Comparison of ENCODE assay signal across 1 cellular context in the genomic region with DNA sequence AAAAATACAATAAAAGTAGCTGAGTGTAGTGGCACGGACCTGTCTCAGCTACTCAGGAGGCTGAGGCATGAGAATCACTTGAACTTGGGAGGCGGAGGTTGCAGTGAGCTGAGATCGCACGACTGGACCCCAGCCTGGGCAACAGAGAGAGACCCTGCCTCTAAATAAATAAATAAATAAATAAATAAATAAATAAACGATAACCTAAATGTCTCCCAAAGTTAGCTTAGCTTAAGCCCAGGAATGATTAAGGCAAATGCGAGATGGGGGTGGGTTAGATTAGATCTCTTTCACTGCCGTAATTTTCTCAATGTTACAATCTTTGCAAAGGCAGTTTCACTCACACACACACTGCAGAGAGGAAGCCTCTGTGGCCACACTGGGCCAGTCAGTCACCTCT.
TF ChIP-seq lines count a peak whose summit lies in the region.

No MANE protein-coding gene starts in this region.

TF ChIP-seq in WTC11, 78 proteins besides CTCF, POLR2A, EP300 and RAD21 (continued from another document):
- TF ChIP-seq, protein P1, sequence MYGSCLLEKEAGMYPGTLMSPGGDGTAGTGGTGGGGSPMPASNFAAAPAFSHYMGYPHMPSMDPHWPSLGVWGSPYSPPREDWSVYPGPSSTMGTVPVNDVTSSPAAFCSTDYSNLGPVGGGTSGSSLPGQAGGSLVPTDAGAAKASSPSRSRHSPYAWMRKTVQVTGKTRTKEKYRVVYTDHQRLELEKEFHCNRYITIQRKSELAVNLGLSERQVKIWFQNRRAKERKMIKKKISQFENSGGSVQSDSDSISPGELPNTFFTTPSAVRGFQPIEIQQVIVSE (CRISPR knock-in tag; IDR thresholded peaks at IDR 0.05; ENCODE audit: borderline replicate concordance), result no peak
- no peak for TF ChIP-seq ZNF416 (CRISPR knock-in tag; IDR thresholded peaks at IDR 0.05)
- TF ChIP-seq NR3C1 (CRISPR knock-in tag; conservative IDR thresholded peaks at IDR 0.05; ENCODE audit: low read depth), result no peak
- TF ChIP-seq, protein P2, sequence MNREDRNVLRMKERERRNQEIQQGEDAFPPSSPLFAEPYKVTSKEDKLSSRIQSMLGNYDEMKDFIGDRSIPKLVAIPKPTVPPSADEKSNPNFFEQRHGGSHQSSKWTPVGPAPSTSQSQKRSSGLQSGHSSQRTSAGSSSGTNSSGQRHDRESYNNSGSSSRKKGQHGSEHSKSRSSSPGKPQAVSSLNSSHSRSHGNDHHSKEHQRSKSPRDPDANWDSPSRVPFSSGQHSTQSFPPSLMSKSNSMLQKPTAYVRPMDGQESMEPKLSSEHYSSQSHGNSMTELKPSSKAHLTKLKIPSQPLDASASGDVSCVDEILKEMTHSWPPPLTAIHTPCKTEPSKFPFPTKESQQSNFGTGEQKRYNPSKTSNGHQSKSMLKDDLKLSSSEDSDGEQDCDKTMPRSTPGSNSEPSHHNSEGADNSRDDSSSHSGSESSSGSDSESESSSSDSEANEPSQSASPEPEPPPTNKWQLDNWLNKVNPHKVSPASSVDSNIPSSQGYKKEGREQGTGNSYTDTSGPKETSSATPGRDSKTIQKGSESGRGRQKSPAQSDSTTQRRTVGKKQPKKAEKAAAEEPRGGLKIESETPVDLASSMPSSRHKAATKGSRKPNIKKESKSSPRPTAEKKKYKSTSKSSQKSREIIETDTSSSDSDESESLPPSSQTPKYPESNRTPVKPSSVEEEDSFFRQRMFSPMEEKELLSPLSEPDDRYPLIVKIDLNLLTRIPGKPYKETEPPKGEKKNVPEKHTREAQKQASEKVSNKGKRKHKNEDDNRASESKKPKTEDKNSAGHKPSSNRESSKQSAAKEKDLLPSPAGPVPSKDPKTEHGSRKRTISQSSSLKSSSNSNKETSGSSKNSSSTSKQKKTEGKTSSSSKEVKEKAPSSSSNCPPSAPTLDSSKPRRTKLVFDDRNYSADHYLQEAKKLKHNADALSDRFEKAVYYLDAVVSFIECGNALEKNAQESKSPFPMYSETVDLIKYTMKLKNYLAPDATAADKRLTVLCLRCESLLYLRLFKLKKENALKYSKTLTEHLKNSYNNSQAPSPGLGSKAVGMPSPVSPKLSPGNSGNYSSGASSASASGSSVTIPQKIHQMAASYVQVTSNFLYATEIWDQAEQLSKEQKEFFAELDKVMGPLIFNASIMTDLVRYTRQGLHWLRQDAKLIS (CRISPR knock-in tag; IDR thresholded peaks at IDR 0.05; ENCODE audit: borderline replicate concordance), result no peak
- TF ChIP-seq, protein P3, sequence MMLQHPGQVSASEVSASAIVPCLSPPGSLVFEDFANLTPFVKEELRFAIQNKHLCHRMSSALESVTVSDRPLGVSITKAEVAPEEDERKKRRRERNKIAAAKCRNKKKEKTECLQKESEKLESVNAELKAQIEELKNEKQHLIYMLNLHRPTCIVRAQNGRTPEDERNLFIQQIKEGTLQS (CRISPR knock-in tag; conservative IDR thresholded peaks at IDR 0.05), result no peak
- TF ChIP-seq, protein P4, sequence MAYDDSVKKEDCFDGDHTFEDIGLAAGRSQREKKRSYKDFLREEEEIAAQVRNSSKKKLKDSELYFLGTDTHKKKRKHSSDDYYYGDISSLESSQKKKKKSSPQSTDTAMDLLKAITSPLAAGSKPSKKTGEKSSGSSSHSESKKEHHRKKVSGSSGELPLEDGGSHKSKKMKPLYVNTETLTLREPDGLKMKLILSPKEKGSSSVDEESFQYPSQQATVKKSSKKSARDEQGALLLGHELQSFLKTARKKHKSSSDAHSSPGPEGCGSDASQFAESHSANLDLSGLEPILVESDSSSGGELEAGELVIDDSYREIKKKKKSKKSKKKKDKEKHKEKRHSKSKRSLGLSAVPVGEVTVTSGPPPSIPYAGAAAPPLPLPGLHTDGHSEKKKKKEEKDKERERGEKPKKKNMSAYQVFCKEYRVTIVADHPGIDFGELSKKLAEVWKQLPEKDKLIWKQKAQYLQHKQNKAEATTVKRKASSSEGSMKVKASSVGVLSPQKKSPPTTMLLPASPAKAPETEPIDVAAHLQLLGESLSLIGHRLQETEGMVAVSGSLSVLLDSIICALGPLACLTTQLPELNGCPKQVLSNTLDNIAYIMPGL (CRISPR knock-in tag; IDR thresholded peaks at IDR 0.05), result no peak
- no peak for TF ChIP-seq FOXP1 (CRISPR knock-in tag; IDR thresholded peaks at IDR 0.05; ENCODE audit: borderline replicate concordance)
- TF ChIP-seq, protein P5, sequence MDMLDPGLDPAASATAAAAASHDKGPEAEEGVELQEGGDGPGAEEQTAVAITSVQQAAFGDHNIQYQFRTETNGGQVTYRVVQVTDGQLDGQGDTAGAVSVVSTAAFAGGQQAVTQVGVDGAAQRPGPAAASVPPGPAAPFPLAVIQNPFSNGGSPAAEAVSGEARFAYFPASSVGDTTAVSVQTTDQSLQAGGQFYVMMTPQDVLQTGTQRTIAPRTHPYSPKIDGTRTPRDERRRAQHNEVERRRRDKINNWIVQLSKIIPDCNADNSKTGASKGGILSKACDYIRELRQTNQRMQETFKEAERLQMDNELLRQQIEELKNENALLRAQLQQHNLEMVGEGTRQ (CRISPR knock-in tag; IDR thresholded peaks at IDR 0.05), result no peak
- TF ChIP-seq JAZF1 (CRISPR knock-in tag; IDR thresholded peaks at IDR 0.05), result no peak
- no peak for TF ChIP-seq CREM (CRISPR knock-in tag; IDR thresholded peaks at IDR 0.05)
